17 cellular contexts compared by ENCODE assay signal in the genomic region with DNA sequence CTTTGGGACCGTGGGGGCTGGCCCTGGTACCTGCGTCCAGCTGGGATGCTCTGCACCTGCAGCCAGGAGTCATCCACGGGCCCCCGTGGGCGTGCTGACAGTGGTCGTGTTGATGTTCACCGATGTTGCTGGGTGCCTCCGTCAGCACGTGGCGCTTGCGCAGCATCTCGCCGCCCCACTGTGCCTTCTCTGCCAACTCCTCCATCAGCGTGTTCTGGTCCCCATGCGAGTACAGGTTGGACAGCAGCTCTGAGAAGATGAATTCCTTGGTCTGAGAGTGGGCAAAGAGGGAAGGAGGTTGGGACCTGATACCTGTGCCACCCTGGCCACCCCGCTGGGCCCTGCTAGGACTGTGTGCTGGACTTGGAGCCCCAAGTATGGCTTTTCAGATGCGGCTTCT.
DNase-seq lines count a peak whose midpoint lies in the region; ATAC-seq and TF ChIP-seq lines count a peak whose summit lies in the region.
"Had no signal": no experiment of that assay in that cellular context is flagged by ENCODE, and none has a peak within 500 bp of the region (broad histone marks: within the 10 kb centered on the region; RNA-seq: fewer than 3 reads in every experiment).

No MANE protein-coding gene starts in this region.

- H2AK5ac ChIP-seq in neuronal stem cell (ENCODE audit: low read depth, low read length) = peak overlapping the region; percentile 43

- H2BK12ac ChIP-seq in neuronal stem cell (ENCODE audit: low read length) = peak overlapping the region; percentile 73

- H3K79me1 ChIP-seq in neuronal stem cell (ENCODE audit: low read depth, low read length) = no peaks in the 10 kb centered on the region

- no peak overlapping the region for H2BK15ac ChIP-seq in neuronal stem cell (ENCODE audit: low read length)

- H3K27ac ChIP-seq in Peyer's patch = no peak overlapping the region
- H3K27ac ChIP-seq in colonic mucosa = no peak overlapping the region
- H3K27ac ChIP-seq in neuronal stem cell (replicated peaks; ENCODE audit: low read length) = no peak overlapping the region
- H3K27ac ChIP-seq in testis = no peak overlapping the region

- no peaks in the 10 kb centered on the region for H3K27me3 ChIP-seq in Peyer's patch
- H3K27me3 ChIP-seq in colonic mucosa = no peaks in the 10 kb centered on the region
- peaks cover 0 to 6% (median 2%) of the 10 kb centered on the region in 3 experiments for H3K27me3 ChIP-seq in neuronal stem cell (ENCODE audit: control insufficient read depth in 3 of 3, insufficient read depth in 3 of 3, low read depth in 1 of 3, low read length in 3 of 3)
- H3K27me3 ChIP-seq in testis = no peaks in the 10 kb centered on the region

- H3K4me3 Mint-ChIP-seq in endothelial cell (ENCODE audit: unreplicated experiment) = no peak overlapping the region

- peaks cover 6% of the 10 kb centered on the region for H3K27me3 Mint-ChIP-seq in endothelial cell (ENCODE audit: unreplicated experiment)

- H3K36me3 ChIP-seq in Peyer's patch (no peaks in the 10 kb centered on the region), colonic mucosa (no peaks in the 10 kb centered on the region), neuronal stem cell (replicated peaks in 1 of 2; ENCODE audit: control insufficient read depth in 2 of 2, insufficient read depth in 2 of 2, low read length in 2 of 2) (no peaks in the 10 kb centered on the region), testis (ENCODE audit: low read depth, missing control alignments) (no peaks in the 10 kb centered on the region)
- H3K36me3 ChIP-seq: HAP-1 had no signal

- H3K36me3 Mint-ChIP-seq in endothelial cell (ENCODE audit: low read depth, unreplicated experiment) = no peaks in the 10 kb centered on the region

- H3K4me3 ChIP-seq in Peyer's patch (no peak overlapping the region), colonic mucosa (no peak overlapping the region), neuronal stem cell (ENCODE audit: low read length in 2 of 2) (no peak overlapping the region), testis (no peak overlapping the region)
- H3K4me3 ChIP-seq: HAP-1, K562 had no signal

- no peaks in the 10 kb centered on the region for H3K9me3 ChIP-seq in Peyer's patch
- no peaks in the 10 kb centered on the region for H3K9me3 ChIP-seq in colonic mucosa
- H3K9me3 ChIP-seq in neuronal stem cell (replicated peaks in 1 of 2; ENCODE audit: control insufficient read depth in 2 of 2, insufficient read depth in 1 of 2, low read depth in 1 of 2, low read length in 2 of 2) = no peaks in the 10 kb centered on the region
- no peaks in the 10 kb centered on the region for H3K9me3 ChIP-seq in testis
- H3K9me3 ChIP-seq: Caco-2, HAP-1 had no signal

- H2BK120ac ChIP-seq in neuronal stem cell (ENCODE audit: low read depth, low read length) = no peak overlapping the region

- DNase-seq in Peyer's patch (peak in 2 of 3 donors; percentile 21 to 46), colonic mucosa (peak; percentile 13), neuronal stem cell (ENCODE audit: low spot score) (no peak), testis (peak; percentile 12), endothelial cell (ENCODE audit: low spot score) (no peak), AML-193 (lab: John Stamatoyannopoulos, UW) (no peak)
- DNase-seq: ACHN, DMS153, NCI-H1417 treated with DMSO at 0.1 percent for 48 hours, NCI-H2029, NCI-H2171, NCI-H446, NCI-H69 had no signal

- H2AFZ ChIP-seq in neuronal stem cell (ENCODE audit: low read length) = no peak overlapping the region

- no peaks in the 10 kb centered on the region for H3K9me3 Mint-ChIP-seq in endothelial cell (ENCODE audit: unreplicated experiment)

- peaks cover 4% of the 10 kb centered on the region for H3K4me1 Mint-ChIP-seq in endothelial cell (ENCODE audit: unreplicated experiment)

- TF ChIP-seq POLR2A in Peyer's patch (IDR thresholded peaks at IDR 0.05) (no peak), testis (IDR thresholded peaks at IDR 0.05) (no peak)

- H3K4ac ChIP-seq in neuronal stem cell (ENCODE audit: low read length) = no peak overlapping the region

- no peak for TF ChIP-seq CTCF in Peyer's patch (IDR thresholded peaks at IDR 0.05)
- no peak for TF ChIP-seq CTCF in colonic mucosa (IDR thresholded peaks at IDR 0.05)
- TF ChIP-seq CTCF in testis (IDR thresholded peaks at IDR 0.05) = no peak
- no peak for TF ChIP-seq CTCF in endothelial cell (IDR thresholded peaks at IDR 0.05; ENCODE audit: unreplicated experiment)

- H3K23ac ChIP-seq in neuronal stem cell (ENCODE audit: low read depth, low read length, poor library complexity) = no peak overlapping the region

- H2BK5ac ChIP-seq in neuronal stem cell (ENCODE audit: low read length) = no peak overlapping the region

- H3K9ac ChIP-seq in colonic mucosa (ENCODE audit: low read depth in 2 of 2, low read length in 2 of 2) (no peak overlapping the region), neuronal stem cell (ENCODE audit: low read depth, low read length, poor library complexity) (no peak overlapping the region)

- WGBS in neuronal stem cell (ENCODE audit: extremely low coverage in 2 of 2, insufficient read length in 2 of 2, insufficient replicate concordance in 1 of 2), 2 donors = no CpG with 5 or more reads among the region's 17 CpGs
- WGBS in testis, 2 donors = 88 to 90% methylated on average over 14 to 17 of the region's 17 CpGs

- no peak overlapping the region for H4K91ac ChIP-seq in neuronal stem cell (ENCODE audit: low read depth, low read length, poor library complexity)

- intact Hi-C loops in colonic mucosa (cut with DNase I) (loop anchor here (5.0 kb wide), 1 partner anchor 133 kb away; no protein-coding TSS in a partner anchor), testis (cut with DNase I; ENCODE audit: low total_unique reads) (no loop called here)

- H3K4me1 ChIP-seq in Peyer's patch = no peaks in the 10 kb centered on the region
- H3K4me1 ChIP-seq in colonic mucosa = no peaks in the 10 kb centered on the region
- H3K4me1 ChIP-seq in neuronal stem cell (ENCODE audit: control insufficient read depth in 2 of 2, insufficient read depth in 1 of 2, low read depth in 1 of 2, low read length in 2 of 2) = peaks cover 2 to 3% of the 10 kb centered on the region in 2 donors
- H3K4me1 ChIP-seq in testis = no peaks in the 10 kb centered on the region
- H3K4me1 ChIP-seq: HAP-1 had no signal

- ATAC-seq in HG02870 (IDR thresholded peaks at IDR 0.05; ENCODE audit: unreplicated experiment) = no peak
- ATAC-seq: K562 had no signal

- peak overlapping the region; percentile 56 for H3K14ac ChIP-seq in neuronal stem cell (ENCODE audit: low read length)

- H3K4me2 ChIP-seq in neuronal stem cell (ENCODE audit: insufficient read depth, low read length, poor library complexity, severe bottlenecking) = no peak overlapping the region

- H3K27ac Mint-ChIP-seq in endothelial cell (ENCODE audit: unreplicated experiment) = no peak overlapping the region

- no peak overlapping the region for H4K8ac ChIP-seq in neuronal stem cell (ENCODE audit: low read depth, low read length)

- peak overlapping the region; percentile 48 for H3K18ac ChIP-seq in neuronal stem cell (ENCODE audit: low read length)

Comparison
In these comparisons a context has a peak if more than half of its experiments do, and no peak if none do; other contexts are left out.
1. DNase-seq: peak in Peyer's patch (2 of 3), colonic mucosa (single experiment) and testis (single experiment); none in neuronal stem cell (single experiment), endothelial cell (single experiment) and AML-193 (0 of 2).